Comparison of ENCODE assay signal across 1 cellular context in the genomic region with DNA sequence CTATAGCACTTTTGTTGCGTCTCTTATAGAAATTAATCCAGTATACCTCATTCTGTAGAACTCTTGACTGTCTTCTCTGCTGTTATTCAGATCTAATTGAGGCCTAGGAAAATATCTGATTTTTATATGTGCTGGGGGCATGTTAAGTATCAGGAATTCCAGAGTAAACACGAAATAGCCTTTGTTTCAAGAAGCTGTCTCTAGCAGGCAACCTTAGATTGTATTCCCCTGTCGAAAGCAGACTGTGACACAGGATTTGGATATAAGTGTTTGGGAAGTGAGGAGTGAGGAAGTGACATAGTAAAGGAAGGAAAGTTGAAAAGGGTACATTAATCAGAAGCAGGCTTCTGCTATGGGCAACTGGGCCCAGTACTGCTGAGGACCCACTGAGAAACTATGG.
TF ChIP-seq lines count a peak whose summit lies in the region.

No MANE protein-coding gene starts in this region.

TF ChIP-seq in HCT116, 20 proteins besides CTCF, POLR2A, EP300 and RAD21 (continued from another document):
- TF ChIP-seq, protein P1, sequence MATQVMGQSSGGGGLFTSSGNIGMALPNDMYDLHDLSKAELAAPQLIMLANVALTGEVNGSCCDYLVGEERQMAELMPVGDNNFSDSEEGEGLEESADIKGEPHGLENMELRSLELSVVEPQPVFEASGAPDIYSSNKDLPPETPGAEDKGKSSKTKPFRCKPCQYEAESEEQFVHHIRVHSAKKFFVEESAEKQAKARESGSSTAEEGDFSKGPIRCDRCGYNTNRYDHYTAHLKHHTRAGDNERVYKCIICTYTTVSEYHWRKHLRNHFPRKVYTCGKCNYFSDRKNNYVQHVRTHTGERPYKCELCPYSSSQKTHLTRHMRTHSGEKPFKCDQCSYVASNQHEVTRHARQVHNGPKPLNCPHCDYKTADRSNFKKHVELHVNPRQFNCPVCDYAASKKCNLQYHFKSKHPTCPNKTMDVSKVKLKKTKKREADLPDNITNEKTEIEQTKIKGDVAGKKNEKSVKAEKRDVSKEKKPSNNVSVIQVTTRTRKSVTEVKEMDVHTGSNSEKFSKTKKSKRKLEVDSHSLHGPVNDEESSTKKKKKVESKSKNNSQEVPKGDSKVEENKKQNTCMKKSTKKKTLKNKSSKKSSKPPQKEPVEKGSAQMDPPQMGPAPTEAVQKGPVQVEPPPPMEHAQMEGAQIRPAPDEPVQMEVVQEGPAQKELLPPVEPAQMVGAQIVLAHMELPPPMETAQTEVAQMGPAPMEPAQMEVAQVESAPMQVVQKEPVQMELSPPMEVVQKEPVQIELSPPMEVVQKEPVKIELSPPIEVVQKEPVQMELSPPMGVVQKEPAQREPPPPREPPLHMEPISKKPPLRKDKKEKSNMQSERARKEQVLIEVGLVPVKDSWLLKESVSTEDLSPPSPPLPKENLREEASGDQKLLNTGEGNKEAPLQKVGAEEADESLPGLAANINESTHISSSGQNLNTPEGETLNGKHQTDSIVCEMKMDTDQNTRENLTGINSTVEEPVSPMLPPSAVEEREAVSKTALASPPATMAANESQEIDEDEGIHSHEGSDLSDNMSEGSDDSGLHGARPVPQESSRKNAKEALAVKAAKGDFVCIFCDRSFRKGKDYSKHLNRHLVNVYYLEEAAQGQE (IDR thresholded peaks at IDR 0.05; ENCODE audit: low read depth): no peak
- no peak for TF ChIP-seq CBX3 (IDR thresholded peaks at IDR 0.05; ENCODE audit: low read depth)
